23 cellular contexts compared by ENCODE assay signal in the genomic region with DNA sequence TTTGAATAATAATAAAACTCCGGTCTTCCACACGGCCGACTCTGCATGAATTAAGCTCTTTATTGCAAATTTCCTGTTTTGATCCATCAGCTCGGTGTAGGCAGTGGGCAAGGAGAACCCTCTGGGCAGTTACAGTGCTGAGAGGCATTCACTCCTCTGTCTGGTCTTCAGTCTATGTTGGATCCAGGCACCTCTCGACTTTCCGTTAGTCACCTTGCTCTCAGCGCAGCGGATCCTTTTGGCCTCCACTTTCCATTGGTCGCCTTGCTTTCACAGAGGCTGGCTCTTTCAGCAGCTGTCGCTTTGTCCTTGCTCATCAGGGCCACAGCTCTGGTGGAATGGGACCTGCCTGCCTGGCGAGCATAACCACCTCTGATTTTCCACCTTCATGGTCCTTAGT.
"Had no signal": no experiment of that assay in that cellular context is flagged by ENCODE, and none has a peak within 500 bp of the region (broad histone marks: within the 10 kb centered on the region; RNA-seq: fewer than 3 reads in every experiment).

No MANE protein-coding gene starts in this region.

- H3K9me3 ChIP-seq: mucosa of descending colon, neutrophil, pancreas, right lobe of liver, suprapubic skin, vagina had no signal

- H3K27me3 ChIP-seq: neutrophil, pancreas, right lobe of liver, suprapubic skin, vagina had no signal

- DNase-seq: dermis blood vessel endothelial cell; effector memory CD8-positive, alpha-beta T cell; hypothalamus; kidney; mucosa of descending colon; naive B cell; pancreas; right lobe of liver; small intestine; stimulated activated CD4-positive, alpha-beta T cell treated with anti-CD3 and anti-CD28 coated beads, Interleukin-15, amount 100 ng/mL, for 24 hours; stimulated activated CD4-positive, alpha-beta T cell treated with anti-CD3 and anti-CD28 coated beads, Interleukin-2, amount 100 ng/mL, for 48 hours; stimulated activated naive B cell treated with anti-CD40 and anti-IgM and Interleukin-4, amounts not matched to agents 10 μg/mL and 1 μg/mL and 100 μg/mL, for 72 hours; stimulated activated naive CD8-positive, alpha-beta T cell treated with anti-CD3 and anti-CD28 coated beads, Interleukin-15, amount 100 ng/mL, for 72 hours; trophoblast cell had no signal

- H3K27me3 Mint-ChIP-seq: memory B cell; naive B cell; natural killer cell treated with Interleukin-12 subunit alpha and Interleukin-12 subunit beta and Interleukin-15 and Interleukin-18, amount 100 ng/mL, for 72 hours; progenitor cell of endocrine pancreas; stimulated activated naive B cell treated with anti-CD40 and anti-IgM and Interleukin-4, amounts not matched to agents 10 μg/mL and 1 μg/mL and 100 μg/mL, for 72 hours; stimulated activated naive CD8-positive, alpha-beta T cell treated with anti-CD3 and anti-CD28 coated beads, Interleukin-15, amount 100 ng/mL, for 72 hours had no signal

- H3K4me1 ChIP-seq: pancreas, right lobe of liver, suprapubic skin, vagina had no signal

- H3K27ac ChIP-seq: neutrophil, pancreas, right lobe of liver, suprapubic skin, vagina had no signal

- H3K36me3 ChIP-seq: neutrophil, pancreas, right lobe of liver, suprapubic skin, vagina had no signal

- ATAC-seq: effector memory CD8-positive, alpha-beta T cell; left lobe of liver; mucosa of descending colon; natural killer cell treated with Interleukin-12 subunit alpha and Interleukin-12 subunit beta and Interleukin-15 and Interleukin-18, amount 100 ng/mL, for 72 hours; pancreas; right lobe of liver; stimulated activated naive B cell treated with anti-CD40 and anti-IgM and Interleukin-4, amounts not matched to agents 10 μg/mL and 1 μg/mL and 100 μg/mL, for 72 hours; stimulated activated naive CD8-positive, alpha-beta T cell treated with anti-CD3 and anti-CD28 coated beads, Interleukin-15, amount 100 ng/mL, for 72 hours had no signal

- H3K36me3 Mint-ChIP-seq: memory B cell; natural killer cell treated with Interleukin-12 subunit alpha and Interleukin-12 subunit beta and Interleukin-15 and Interleukin-18, amount 100 ng/mL, for 72 hours had no signal

- H3K4me3 ChIP-seq: lung, mucosa of descending colon, pancreas, right lobe of liver, suprapubic skin, vagina had no signal

- H3K27ac Mint-ChIP-seq: effector memory CD8-positive, alpha-beta T cell; memory B cell; naive B cell; natural killer cell treated with Interleukin-12 subunit alpha and Interleukin-12 subunit beta and Interleukin-15 and Interleukin-18, amount 100 ng/mL, for 72 hours; progenitor cell of endocrine pancreas; stimulated activated naive B cell treated with anti-CD40 and anti-IgM and Interleukin-4, amounts not matched to agents 10 μg/mL and 1 μg/mL and 100 μg/mL, for 72 hours; stimulated activated naive CD8-positive, alpha-beta T cell treated with anti-CD3 and anti-CD28 coated beads, Interleukin-15, amount 100 ng/mL, for 72 hours had no signal

- H3K4me3 Mint-ChIP-seq: effector memory CD8-positive, alpha-beta T cell; memory B cell; naive B cell; natural killer cell treated with Interleukin-12 subunit alpha and Interleukin-12 subunit beta and Interleukin-15 and Interleukin-18, amount 100 ng/mL, for 72 hours; neural crest cell; stimulated activated naive B cell treated with anti-CD40 and anti-IgM and Interleukin-4, amounts not matched to agents 10 μg/mL and 1 μg/mL and 100 μg/mL, for 72 hours; stimulated activated naive CD8-positive, alpha-beta T cell treated with anti-CD3 and anti-CD28 coated beads, Interleukin-15, amount 100 ng/mL, for 72 hours had no signal

- H3K4me1 Mint-ChIP-seq: memory B cell; stimulated activated naive CD8-positive, alpha-beta T cell treated with anti-CD3 and anti-CD28 coated beads, Interleukin-15, amount 100 ng/mL, for 72 hours had no signal

- H3K9me3 Mint-ChIP-seq: natural killer cell treated with Interleukin-12 subunit alpha and Interleukin-12 subunit beta and Interleukin-15 and Interleukin-18, amount 100 ng/mL, for 72 hours had no signal
